Comparison of ENCODE assay signal across 20 cellular contexts in the genomic region with DNA sequence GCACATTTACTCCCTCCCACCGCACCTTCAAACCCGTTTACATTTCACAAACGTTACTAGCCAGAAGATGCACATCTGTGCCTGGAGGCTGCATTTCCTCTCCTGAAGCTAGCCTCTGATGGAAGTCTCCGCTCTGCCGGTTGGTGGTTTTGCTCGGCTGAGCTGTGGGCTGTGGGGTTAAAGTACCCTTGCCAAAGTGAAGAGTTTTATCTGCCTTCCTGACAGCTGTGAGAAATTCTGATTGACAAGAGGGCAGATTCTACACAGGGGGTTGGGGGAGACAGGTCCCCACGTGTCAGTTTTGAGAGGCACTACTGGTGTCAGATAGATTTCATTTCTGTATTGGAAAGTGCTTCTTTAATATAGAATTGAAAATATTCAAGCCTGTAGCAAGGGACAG.
"Had no signal": no experiment of that assay in that cellular context is flagged by ENCODE, and none has a peak within 500 bp of the region (broad histone marks: within the 10 kb centered on the region; RNA-seq: fewer than 3 reads in every experiment).

No MANE protein-coding gene starts in this region.

- ATAC-seq: activated CD8-positive, alpha-beta T cell treated with anti-CD3 and anti-CD28 coated beads for 36 hours; activated naive CD4-positive, alpha-beta T cell treated with anti-CD3 and anti-CD28 coated beads, Interleukin-2, amount 50 U/mL, for 72 hours; heart right ventricle; right lobe of liver; stimulated activated naive CD8-positive, alpha-beta T cell treated with anti-CD3 and anti-CD28 coated beads, Interleukin-15, amount 100 ng/mL, for 72 hours had no signal

- H3K9me3 Mint-ChIP-seq: activated CD4-positive, alpha-beta T cell treated with anti-CD3 and anti-CD28 coated beads, Interleukin-2, amount 10 ng/mL, durations not matched to agents 24 days and 14 days; activated CD8-positive, alpha-beta T cell treated with anti-CD3 and anti-CD28 coated beads for 36 hours; activated naive CD4-positive, alpha-beta T cell treated with anti-CD3 and anti-CD28 coated beads, Interleukin-2, amount 50 U/mL, for 72 hours; stimulated activated naive CD8-positive, alpha-beta T cell treated with anti-CD3 and anti-CD28 coated beads, Interleukin-15, amount 100 ng/mL, for 72 hours; T-helper 2 cell treated with Interferon-gamma antibody and Interleukin-4, amounts not matched to agents 5 μg/mL and 100 μg/mL, for 36 hours had no signal

- H3K36me3 Mint-ChIP-seq: activated naive CD4-positive, alpha-beta T cell treated with anti-CD3 and anti-CD28 coated beads, Interleukin-2, amount 50 U/mL, for 72 hours; memory B cell had no signal

- H3K4me3 Mint-ChIP-seq: activated CD4-positive, alpha-beta T cell treated with anti-CD3 and anti-CD28 coated beads, Interleukin-2, amount 10 ng/mL, durations not matched to agents 24 days and 14 days; activated CD8-positive, alpha-beta T cell treated with anti-CD3 and anti-CD28 coated beads for 36 hours; memory B cell; stimulated activated naive CD8-positive, alpha-beta T cell treated with anti-CD3 and anti-CD28 coated beads, Interleukin-15, amount 100 ng/mL, for 72 hours; T-helper 2 cell treated with Interferon-gamma antibody and Interleukin-4, amounts not matched to agents 5 μg/mL and 100 μg/mL, for 36 hours had no signal

- H3K9ac ChIP-seq: parathyroid adenoma had no signal

- H3K4me1 Mint-ChIP-seq: activated CD4-positive, alpha-beta T cell treated with anti-CD3 and anti-CD28 coated beads, Interleukin-2, amount 10 ng/mL, durations not matched to agents 24 days and 14 days; memory B cell; stimulated activated naive CD8-positive, alpha-beta T cell treated with anti-CD3 and anti-CD28 coated beads, Interleukin-15, amount 100 ng/mL, for 72 hours had no signal

- H3K4me3 ChIP-seq: adrenal gland, esophagus muscularis mucosa, heart right ventricle, right lobe of liver, smooth muscle cell, suprapubic skin, transverse colon had no signal

- H3K4me1 ChIP-seq: adrenal gland, parathyroid adenoma, right lobe of liver, suprapubic skin, transverse colon had no signal

- H3K27ac ChIP-seq: adrenal gland, esophagus muscularis mucosa, heart right ventricle, neutrophil, parathyroid adenoma, right lobe of liver, suprapubic skin, transverse colon had no signal

- H3K36me3 ChIP-seq: adrenal gland, esophagus muscularis mucosa, heart right ventricle, neutrophil, right lobe of liver, suprapubic skin, transverse colon had no signal

- H3K27me3 Mint-ChIP-seq: stimulated activated naive CD8-positive, alpha-beta T cell treated with anti-CD3 and anti-CD28 coated beads, Interleukin-15, amount 100 ng/mL, for 72 hours had no signal

- DNase-seq: activated CD4-positive, alpha-beta T cell treated with anti-CD3 and anti-CD28 coated beads, Interleukin-2, amount 10 ng/mL, durations not matched to agents 24 days and 14 days; activated CD8-positive, alpha-beta T cell treated with anti-CD3 and anti-CD28 coated beads for 36 hours; activated gamma-delta T cell treated with Interleukin-2 at 50 U/mL for 16 hours; cerebellar nuclear complex; cortex of kidney; effector CD4-positive, alpha-beta T cell; heart right ventricle; right lobe of liver; stimulated activated CD4-positive, alpha-beta T cell treated with anti-CD3 and anti-CD28 coated beads, Interleukin-4, amount 100 ng/mL, for 1 hour; stimulated activated naive CD8-positive, alpha-beta T cell treated with anti-CD3 and anti-CD28 coated beads, Interleukin-15, amount 100 ng/mL, for 72 hours; transverse colon had no signal

- H3K27ac Mint-ChIP-seq: activated CD4-positive, alpha-beta T cell treated with anti-CD3 and anti-CD28 coated beads, Interleukin-2, amount 10 ng/mL, durations not matched to agents 24 days and 14 days; activated CD8-positive, alpha-beta T cell treated with anti-CD3 and anti-CD28 coated beads for 36 hours; activated naive CD4-positive, alpha-beta T cell treated with anti-CD3 and anti-CD28 coated beads, Interleukin-2, amount 50 U/mL, for 72 hours; memory B cell; stimulated activated naive CD8-positive, alpha-beta T cell treated with anti-CD3 and anti-CD28 coated beads, Interleukin-15, amount 100 ng/mL, for 72 hours; T-helper 2 cell treated with Interferon-gamma antibody and Interleukin-4, amounts not matched to agents 5 μg/mL and 100 μg/mL, for 36 hours had no signal

- H3K27me3 ChIP-seq: adrenal gland, esophagus muscularis mucosa, right lobe of liver, transverse colon had no signal

- H3K9me3 ChIP-seq: adrenal gland, esophagus muscularis mucosa, heart right ventricle, neutrophil, right lobe of liver, suprapubic skin, transverse colon had no signal
